In the genomic region with DNA sequence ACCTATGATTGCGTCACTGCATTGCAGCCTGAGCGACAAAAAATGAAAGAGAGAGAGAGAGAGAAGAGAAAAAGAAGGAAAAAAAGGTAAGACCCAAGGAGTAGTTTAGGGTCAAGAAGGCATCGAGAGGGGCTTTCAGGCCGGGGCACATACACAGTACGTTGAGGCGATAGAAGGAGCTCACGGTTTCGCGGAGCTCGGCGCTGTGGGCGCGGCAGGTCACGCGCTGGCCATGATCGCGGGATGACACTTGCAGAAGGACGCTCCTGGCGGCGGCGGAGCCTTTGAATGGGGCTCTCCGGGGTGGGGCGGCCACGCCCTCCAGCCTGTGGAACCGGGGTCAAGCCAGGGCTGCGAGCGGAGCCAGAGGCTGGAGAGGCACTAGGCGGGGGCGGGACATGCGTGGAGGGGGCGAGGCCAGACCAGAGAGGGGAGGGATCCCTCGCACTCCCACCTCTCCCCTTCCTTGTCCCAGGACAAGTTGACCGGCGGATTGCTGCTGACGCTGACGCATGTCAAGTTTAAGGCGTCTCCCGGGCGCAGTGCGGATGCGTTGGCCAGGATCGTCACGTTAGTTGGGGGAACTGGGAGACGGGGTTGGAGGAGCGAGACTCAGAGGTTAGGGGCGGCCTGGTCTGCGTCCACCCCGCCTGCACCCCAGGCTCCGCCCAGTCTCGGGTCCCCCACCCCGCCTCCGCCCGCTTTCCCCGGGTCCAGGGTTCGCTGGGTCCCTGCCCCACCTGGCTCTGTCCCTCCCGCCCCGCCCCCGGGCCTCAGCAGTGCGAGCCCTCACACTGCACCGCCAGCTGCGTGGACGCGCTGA, we compare ENCODE assay signal across 6 cellular contexts. TPM values are rescaled to one million over a fixed set of nuclear protein-coding genes. Genes with fewer than 3 reads are reported as not detected.
DNase-seq lines count a peak whose midpoint lies in the region; ATAC-seq and TF ChIP-seq lines count a peak whose summit lies in the region.

No MANE protein-coding gene starts in this region.

- H3K9me3 ChIP-seq in vagina, result no peaks in the 10 kb centered on the region

- no peak for TF ChIP-seq CTCF in vagina (IDR thresholded peaks at IDR 0.05)

- ATAC-seq in Right ventricle myocardium inferior, result peak; percentile 13
- peak; percentile 39 for ATAC-seq in left ventricle myocardium superior
- no peak for ATAC-seq in HG03439 (IDR thresholded peaks at IDR 0.05; ENCODE audit: unreplicated experiment)

- DNase-seq in Right ventricle myocardium inferior (ENCODE audit: missing footprints), result no peak
- no peak for DNase-seq in cardiac septum (ENCODE audit: low spot score)
- no peak for DNase-seq in left ventricle myocardium superior
- DNase-seq in vagina (ENCODE audit: extremely low spot score in 2 of 2), result no peak
- no peak for DNase-seq in RPMI8226

- intact Hi-C loops in Right ventricle myocardium inferior (cut with DNase I), result no loop called here
- intact Hi-C loops in cardiac septum (cut with DNase I), result no loop called here
- intact Hi-C loops in left ventricle myocardium superior (cut with micrococcal nuclease), result no loop called here
- intact Hi-C loops in vagina (cut with DNase I), result no loop called here

- H3K4me3 ChIP-seq in vagina, result peak overlapping the region; percentile 15 to 21

- no peak for TF ChIP-seq POLR2A in vagina (IDR thresholded peaks at IDR 0.05)

- H3K36me3 ChIP-seq in vagina, result no peaks in the 10 kb centered on the region

- no peak overlapping the region for H3K27ac ChIP-seq in vagina

- peaks cover 22% of the 10 kb centered on the region for H3K4me1 ChIP-seq in vagina

- peaks cover 9% of the 10 kb centered on the region for H3K27me3 ChIP-seq in vagina

RNA-seq across cellular contexts. Expression of gene NPHS1, which starts 6.9 kb away (rescaled TPM):
- total RNA-seq in Right ventricle myocardium inferior, result not detected
- total RNA-seq in cardiac septum, result not detected
- total RNA-seq in left ventricle myocardium superior, result not detected
- not detected for total RNA-seq in vagina

RNA-seq across cellular contexts. Expression of gene KIRREL2, which starts 11.3 kb away (rescaled TPM):
- total RNA-seq in Right ventricle myocardium inferior, result not detected
- total RNA-seq in cardiac septum, result not detected
- 0.12 TPM for total RNA-seq in left ventricle myocardium superior
- not detected for total RNA-seq in vagina

RNA-seq across cellular contexts. Expression of gene APLP1, which starts 22.9 kb away (rescaled TPM):
- 20.5 TPM for total RNA-seq in Right ventricle myocardium inferior
- 39.9 TPM for total RNA-seq in cardiac septum
- total RNA-seq in left ventricle myocardium superior, result 25.7 TPM
- total RNA-seq in vagina, result 1.5 TPM

RNA-seq across cellular contexts. Expression of gene PRODH2, which starts 32.8 kb away (rescaled TPM):
- total RNA-seq in Right ventricle myocardium inferior, result not detected
- not detected for total RNA-seq in cardiac septum
- total RNA-seq in left ventricle myocardium superior, result not detected
- total RNA-seq in vagina, result not detected

RNA-seq across cellular contexts. Expression of gene NFKBID, which starts 54.9 kb away (rescaled TPM):
- 2.1 TPM for total RNA-seq in Right ventricle myocardium inferior
- total RNA-seq in cardiac septum, result 3.1 TPM
- total RNA-seq in left ventricle myocardium superior, result 3.8 TPM
- total RNA-seq in vagina, result 15.7 TPM
